24 cellular contexts compared by ENCODE assay signal in the genomic region with DNA sequence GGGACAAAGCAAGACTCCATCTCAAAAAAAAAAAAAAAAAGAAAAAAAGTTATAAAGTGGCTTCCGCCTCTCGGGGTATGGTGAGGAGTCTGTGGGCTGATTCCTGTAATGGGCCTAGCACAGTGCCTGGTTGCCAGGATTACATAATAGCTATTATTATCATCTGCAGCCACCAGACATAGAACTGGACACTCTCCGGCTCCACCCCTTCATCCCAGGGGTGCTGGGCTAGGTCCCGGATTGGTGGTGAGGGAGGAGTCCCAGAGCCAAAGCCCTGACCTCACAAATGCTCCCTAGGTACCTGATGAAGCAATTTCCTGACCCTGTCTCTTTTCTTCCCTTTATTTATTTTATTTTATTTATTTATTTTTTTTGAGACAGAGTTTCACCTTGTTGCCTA. TPM values are rescaled to one million over a fixed set of nuclear protein-coding genes. Genes with fewer than 3 reads are reported as not detected.
A peak's percentile ranks its signal among the peaks of the same experiment; 100 is the strongest.
DNase-seq lines count a peak whose midpoint lies in the region; ATAC-seq and TF ChIP-seq lines count a peak whose summit lies in the region.
"Had no signal": no experiment of that assay in that cellular context is flagged by ENCODE, and none has a peak within 500 bp of the region (broad histone marks: within the 10 kb centered on the region; RNA-seq: fewer than 3 reads in every experiment).

No MANE protein-coding gene starts in this region.

- H3K4me3 ChIP-seq in RWPE2 (ENCODE audit: severe bottlenecking) (no peak overlapping the region), upper lobe of right lung (no peak overlapping the region), esophagus squamous epithelium (no peak overlapping the region)
- H3K4me3 ChIP-seq: GM23248 had no signal

- TF ChIP-seq CTCF in RWPE2 (IDR thresholded peaks at IDR 0.05; ENCODE audit: poor library complexity, severe bottlenecking), result no peak
- TF ChIP-seq CTCF in upper lobe of right lung (IDR thresholded peaks at IDR 0.05), result no peak
- no peak for TF ChIP-seq CTCF in esophagus squamous epithelium (IDR thresholded peaks at IDR 0.05)

- H3K9me3 Mint-ChIP-seq in activated T-cell treated with anti-CD3 and anti-CD28 coated beads, Interleukin-2, amount 50 U/mL, for 24 hours, result no peaks in the 10 kb centered on the region
- H3K9me3 Mint-ChIP-seq: activated CD4-positive, alpha-beta T cell treated with anti-CD3 and anti-CD28 coated beads, Interleukin-2, amount 10 ng/mL, durations not matched to agents 7 days and 5 days; natural killer cell treated with Interleukin-12 subunit alpha and Interleukin-12 subunit beta and Interleukin-15 and Interleukin-18, amount 100 ng/mL, for 72 hours had no signal

- H3K27ac Mint-ChIP-seq in activated T-cell treated with anti-CD3 and anti-CD28 coated beads, Interleukin-2, amount 50 U/mL, for 24 hours, result no peak overlapping the region
- H3K27ac Mint-ChIP-seq: activated CD4-positive, alpha-beta T cell treated with anti-CD3 and anti-CD28 coated beads, Interleukin-2, amount 10 ng/mL, durations not matched to agents 7 days and 5 days; T-helper 17 cell had no signal

- H3K36me3 ChIP-seq in RWPE2 (ENCODE audit: low read depth) (peaks cover 4% of the 10 kb centered on the region; the same call in 1 of the 2 replicates), upper lobe of right lung (no peaks in the 10 kb centered on the region), esophagus squamous epithelium (no peaks in the 10 kb centered on the region)

- H3K9me3 ChIP-seq in RWPE2 (ENCODE audit: severe bottlenecking), result no peaks in the 10 kb centered on the region
- H3K9me3 ChIP-seq in upper lobe of right lung, result no peaks in the 10 kb centered on the region
- H3K9me3 ChIP-seq in esophagus squamous epithelium, result no peaks in the 10 kb centered on the region

- H3K27me3 ChIP-seq in RWPE2 (ENCODE audit: insufficient read depth, poor library complexity, severe bottlenecking) (no peaks in the 10 kb centered on the region), upper lobe of right lung (no peaks in the 10 kb centered on the region), esophagus squamous epithelium (no peaks in the 10 kb centered on the region)

- ATAC-seq in RWPE2 (ENCODE audit: low read depth) (no peak), left ventricle myocardium superior (peak; percentile 73), upper lobe of right lung (no peak), GM19324 (IDR thresholded peaks at IDR 0.05; ENCODE audit: low FRiP score, unreplicated experiment) (no peak)
- no peak for ATAC-seq in stimulated activated naive CD8-positive, alpha-beta T cell treated with anti-CD3 and anti-CD28 coated beads, Interleukin-15, Interleukin-2, amounts not matched to agents 100 U/mL and 50 U/mL, for 24 hours
- ATAC-seq: T-helper 17 cell had no signal

- no peak overlapping the region for H3K27ac ChIP-seq in RWPE2 (ENCODE audit: poor library complexity, severe bottlenecking)
- H3K27ac ChIP-seq in upper lobe of right lung, result no peak overlapping the region
- no peak overlapping the region for H3K27ac ChIP-seq in esophagus squamous epithelium
- H3K27ac ChIP-seq: GM23248, HL-60, parathyroid adenoma had no signal

- H3K4me3 Mint-ChIP-seq in activated T-cell treated with anti-CD3 and anti-CD28 coated beads, Interleukin-2, amount 50 U/mL, for 24 hours, result no peak overlapping the region
- H3K4me3 Mint-ChIP-seq: activated CD4-positive, alpha-beta T cell treated with anti-CD3 and anti-CD28 coated beads, Interleukin-2, amount 10 ng/mL, durations not matched to agents 7 days and 5 days; natural killer cell treated with Interleukin-12 subunit alpha and Interleukin-12 subunit beta and Interleukin-15 and Interleukin-18, amount 100 ng/mL, for 72 hours; T-helper 17 cell had no signal

- H3K27me3 Mint-ChIP-seq in activated T-cell treated with anti-CD3 and anti-CD28 coated beads, Interleukin-2, amount 50 U/mL, for 24 hours, result no peaks in the 10 kb centered on the region
- H3K27me3 Mint-ChIP-seq: activated CD4-positive, alpha-beta T cell treated with anti-CD3 and anti-CD28 coated beads, Interleukin-2, amount 10 ng/mL, durations not matched to agents 7 days and 5 days; natural killer cell treated with Interleukin-12 subunit alpha and Interleukin-12 subunit beta and Interleukin-15 and Interleukin-18, amount 100 ng/mL, for 72 hours; T-helper 17 cell had no signal

- H3K4me1 Mint-ChIP-seq in activated T-cell treated with anti-CD3 and anti-CD28 coated beads, Interleukin-2, amount 50 U/mL, for 24 hours (ENCODE audit: low read depth), result peaks cover 25% of the 10 kb centered on the region

- WGBS in esophagus squamous epithelium, 2 donors, result 64 to 84% methylated on average over 3 to 4 of the region's 4 CpGs

- DNase-seq in activated T-cell treated with anti-CD3 and anti-CD28 coated beads, Interleukin-2, amount 50 U/mL, for 1 hour, result peak; percentile 2
- no peak for DNase-seq in activated T-cell treated with anti-CD3 and anti-CD28 coated beads, Interleukin-2, amount 50 U/mL, for 24 hours
- peak; percentile 10 for DNase-seq in RWPE2 (ENCODE audit: low spot score)
- DNase-seq in left ventricle myocardium superior, result no peak
- DNase-seq in upper lobe of right lung, result peak; percentile 34
- DNase-seq in esophagus squamous epithelium (lab: John Stamatoyannopoulos, UW), result no peak
- DNase-seq in stimulated activated naive CD8-positive, alpha-beta T cell treated with anti-CD3 and anti-CD28 coated beads, Interleukin-15, Interleukin-2, amounts not matched to agents 100 U/mL and 50 U/mL, for 24 hours, result no peak
- DNase-seq: activated CD4-positive, alpha-beta T cell treated with anti-CD3 and anti-CD28 coated beads, Interleukin-2, amount 10 ng/mL, durations not matched to agents 7 days and 5 days; activated CD8-positive, alpha-beta memory T cell treated with anti-CD3 and anti-CD28 coated beads, Interleukin-2, amount 50 U/mL, for 4 hours; caudate nucleus; erythroblast; GM23248; NCI-H1436; NCI-H2171; NCI-H748 treated with DMSO at 0.1 percent for 48 hours; SHP77 treated with DMSO at 0.1 percent for 48 hours; stimulated activated CD4-positive, alpha-beta T cell treated with anti-CD3 and anti-CD28 coated beads, Interleukin-2, amount 100 ng/mL, for 48 hours; T-helper 17 cell had no signal

- intact Hi-C loops in left ventricle myocardium superior (cut with micrococcal nuclease) (no loop called here), upper lobe of right lung (cut with DNase I) (no loop called here), esophagus squamous epithelium (cut with DNase I) (no loop called here)

- peaks cover 25% of the 10 kb centered on the region for H3K4me1 ChIP-seq in RWPE2 (ENCODE audit: insufficient read depth, poor library complexity, severe bottlenecking)
- H3K4me1 ChIP-seq in upper lobe of right lung, result peaks cover 3% of the 10 kb centered on the region
- H3K4me1 ChIP-seq in esophagus squamous epithelium, result peaks cover 15 to 47% (median 19%) of the 10 kb centered on the region in 3 donors

- TF ChIP-seq POLR2A in esophagus squamous epithelium (IDR thresholded peaks at IDR 0.05), result no peak

- H3K36me3 Mint-ChIP-seq in activated T-cell treated with anti-CD3 and anti-CD28 coated beads, Interleukin-2, amount 50 U/mL, for 24 hours (ENCODE audit: low read depth), result no peaks in the 10 kb centered on the region
- H3K36me3 Mint-ChIP-seq: natural killer cell treated with Interleukin-12 subunit alpha and Interleukin-12 subunit beta and Interleukin-15 and Interleukin-18, amount 100 ng/mL, for 72 hours had no signal

RNA-seq across cellular contexts. Expression of gene ADGRG1, which starts 11.6 kb away (rescaled TPM):
- total RNA-seq in left ventricle myocardium superior (18.6 TPM), upper lobe of right lung (66.9 TPM), esophagus squamous epithelium (10 to 100 TPM; 37.0 to 65.5 (median 42.1) TPM)

RNA-seq across cellular contexts. Expression of gene ADGRG3, which starts 51.2 kb away (rescaled TPM):
- 0.82 TPM for total RNA-seq in left ventricle myocardium superior
- total RNA-seq in upper lobe of right lung, result 5.8 TPM
- 1 to 10 TPM in 3 of 4 donors, not detected in 1; 1.5 to 3.9 (median 2.1) TPM for total RNA-seq in esophagus squamous epithelium
- total RNA-seq: activated CD4-positive, alpha-beta T cell treated with anti-CD3 and anti-CD28 coated beads, Interleukin-2, amount 10 ng/mL, durations not matched to agents 7 days and 5 days; frontal cortex; GM23248; M059J had no signal

Comparison
In these comparisons a context has a peak if more than half of its experiments do, and no peak if none do; other contexts are left out.
1. DNase-seq: peak in activated T-cell treated with anti-CD3 and anti-CD28 coated beads, Interleukin-2, amount 50 U/mL, for 1 hour (single experiment), RWPE2 (single experiment) and upper lobe of right lung (single experiment); none in activated T-cell treated with anti-CD3 and anti-CD28 coated beads, Interleukin-2, amount 50 U/mL, for 24 hours (single experiment), left ventricle myocardium superior (single experiment), esophagus squamous epithelium (single experiment) and stimulated activated naive CD8-positive, alpha-beta T cell treated with anti-CD3 and anti-CD28 coated beads, Interleukin-15, Interleukin-2, amounts not matched to agents 100 U/mL and 50 U/mL, for 24 hours (single experiment).